In the genomic region with DNA sequence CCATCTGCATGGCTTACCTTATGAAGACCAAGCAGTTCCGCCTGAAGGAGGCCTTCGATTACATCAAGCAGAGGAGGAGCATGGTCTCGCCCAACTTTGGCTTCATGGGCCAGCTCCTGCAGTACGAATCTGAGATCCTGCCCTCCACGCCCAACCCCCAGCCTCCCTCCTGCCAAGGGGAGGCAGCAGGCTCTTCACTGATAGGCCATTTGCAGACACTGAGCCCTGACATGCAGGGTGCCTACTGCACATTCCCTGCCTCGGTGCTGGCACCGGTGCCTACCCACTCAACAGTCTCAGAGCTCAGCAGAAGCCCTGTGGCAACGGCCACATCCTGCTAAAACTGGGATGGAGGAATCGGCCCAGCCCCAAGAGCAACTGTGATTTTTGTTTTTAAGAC, we compare ENCODE assay signal across 22 cellular contexts. TPM values are rescaled to one million over a fixed set of nuclear protein-coding genes. Genes with fewer than 3 reads are reported as not detected.
DNase-seq lines count a peak whose midpoint lies in the region; ATAC-seq, FAIRE-seq and TF ChIP-seq lines count a peak whose summit lies in the region.
"Had no signal": no experiment of that assay in that cellular context is flagged by ENCODE, and none has a peak within 500 bp of the region (broad histone marks: within the 10 kb centered on the region; RNA-seq: fewer than 3 reads in every experiment).

No MANE protein-coding gene starts in this region.

- H3K4me2 ChIP-seq in endothelial cell of umbilical vein (ENCODE audit: insufficient read depth, low read length), result no peak overlapping the region

- no TSS peak for BruUV-seq in endothelial cell of umbilical vein (replicated peaks; lab: Mats Ljungman, UMichigan)

- peak overlapping the region; percentile 15 for H3K27ac Mint-ChIP-seq in activated CD8-positive, alpha-beta T cell treated with anti-CD3 and anti-CD28 coated beads for 36 hours
- H3K27ac Mint-ChIP-seq in activated CD8-positive, alpha-beta T cell treated with anti-CD3 and anti-CD28 coated beads, Interleukin-2, amount 10 ng/mL, durations not matched to agents 7 days and 5 days, result no peak overlapping the region
- H3K27ac Mint-ChIP-seq in activated T-helper 1 cell treated with anti-CD3 and anti-CD28 coated beads, Interleukin-12 subunit alpha, Interleukin-12 subunit beta, Interleukin-2, Interleukin-4 antibody, amounts not matched to agents 30 ng/mL and 10 ng/mL and 1 ng/mL, durations not matched to agents 14 hours and 24 hours and 36 hours, result peak overlapping the region; percentile 44

- no peaks in the 10 kb centered on the region for H3K9me1 ChIP-seq in endothelial cell of umbilical vein (replicated peaks; ENCODE audit: control insufficient read depth, extremely low read depth, insufficient read depth, low read length)

- H3K4me3 Mint-ChIP-seq in activated CD8-positive, alpha-beta T cell treated with anti-CD3 and anti-CD28 coated beads for 36 hours, result no peak overlapping the region
- H3K4me3 Mint-ChIP-seq in activated CD8-positive, alpha-beta T cell treated with anti-CD3 and anti-CD28 coated beads, Interleukin-2, amount 10 ng/mL, durations not matched to agents 7 days and 5 days, result no peak overlapping the region
- H3K4me3 Mint-ChIP-seq in activated T-helper 1 cell treated with anti-CD3 and anti-CD28 coated beads, Interleukin-12 subunit alpha, Interleukin-12 subunit beta, Interleukin-2, Interleukin-4 antibody, amounts not matched to agents 30 ng/mL and 10 ng/mL and 1 ng/mL, durations not matched to agents 14 hours and 24 hours and 36 hours, result peak overlapping the region; percentile 30

- no peaks in the 10 kb centered on the region for H3K9me3 ChIP-seq in endothelial cell of umbilical vein (replicated peaks; ENCODE audit: control insufficient read depth, insufficient read depth, low read length)

- no peak for FAIRE-seq in endothelial cell of umbilical vein (lab: Jason Lieb, UNC)
- FAIRE-seq: HTR-8/SVneo had no signal

- peaks cover 63% of the 10 kb centered on the region for H3K79me2 ChIP-seq in endothelial cell of umbilical vein (ENCODE audit: control insufficient read depth, insufficient read depth, low read length)

- H3K27me3 Mint-ChIP-seq in activated CD8-positive, alpha-beta T cell treated with anti-CD3 and anti-CD28 coated beads for 36 hours, result no peaks in the 10 kb centered on the region
- H3K27me3 Mint-ChIP-seq in activated CD8-positive, alpha-beta T cell treated with anti-CD3 and anti-CD28 coated beads, Interleukin-2, amount 10 ng/mL, durations not matched to agents 7 days and 5 days (ENCODE audit: low read depth), result no peaks in the 10 kb centered on the region
- H3K27me3 Mint-ChIP-seq in activated T-helper 1 cell treated with anti-CD3 and anti-CD28 coated beads, Interleukin-12 subunit alpha, Interleukin-12 subunit beta, Interleukin-2, Interleukin-4 antibody, amounts not matched to agents 30 ng/mL and 10 ng/mL and 1 ng/mL, durations not matched to agents 14 hours and 24 hours and 36 hours (ENCODE audit: insufficient read depth), result no peaks in the 10 kb centered on the region

- intact Hi-C loops in activated CD8-positive, alpha-beta T cell treated with anti-CD3 and anti-CD28 coated beads for 36 hours (cut with micrococcal nuclease), result no loop called here
- intact Hi-C loops in activated T-helper 1 cell treated with anti-CD3 and anti-CD28 coated beads, Interleukin-12 subunit alpha, Interleukin-12 subunit beta, Interleukin-2, Interleukin-4 antibody, amounts not matched to agents 30 ng/mL and 10 ng/mL and 1 ng/mL, durations not matched to agents 14 hours and 24 hours and 36 hours (cut with micrococcal nuclease), result no loop called here
- intact Hi-C loops in endothelial cell of umbilical vein (cut with micrococcal nuclease), result no loop called here

- H4K20me1 ChIP-seq in endothelial cell of umbilical vein (replicated peaks; ENCODE audit: control insufficient read depth, extremely low read depth, insufficient read depth, low read length), result no peaks in the 10 kb centered on the region

- peaks cover 5 to 10% of the 10 kb centered on the region in 2 experiments for H3K36me3 ChIP-seq in endothelial cell of umbilical vein (ENCODE audit: control insufficient read depth in 2 of 2, extremely low read depth in 1 of 2, insufficient read depth in 2 of 2, low read length in 2 of 2)

- dilution Hi-C loops in endothelial cell of umbilical vein (cut with MboI; ENCODE audit: extremely low pct_ligation_motif_present, low sequenced_read_pairs), result no loop called here

- peak overlapping the region; percentile 74 for H3K27ac ChIP-seq in endothelial cell of umbilical vein (ENCODE audit: insufficient read depth, low read depth, low read length)
- H3K27ac ChIP-seq: C4-2B had no signal

- H2AFZ ChIP-seq in endothelial cell of umbilical vein (ENCODE audit: low read depth, low read length), result no peak overlapping the region

- no peak overlapping the region for H3K4me3 ChIP-seq in endothelial cell of umbilical vein (replicated peaks in 1 of 3; ENCODE audit: insufficient read depth in 1 of 3, low read depth in 1 of 3, low read length in 3 of 3)

- no peaks in the 10 kb centered on the region for H3K27me3 ChIP-seq in endothelial cell of umbilical vein (ENCODE audit: control insufficient read depth in 2 of 2, insufficient read depth in 2 of 2, low read length in 2 of 2)

- peaks cover 48% of the 10 kb centered on the region for H3K4me1 ChIP-seq in endothelial cell of umbilical vein (ENCODE audit: control insufficient read depth, extremely low read depth, insufficient read depth, low read length)

- peaks cover 95% of the 10 kb centered on the region for H3K36me3 Mint-ChIP-seq in activated CD8-positive, alpha-beta T cell treated with anti-CD3 and anti-CD28 coated beads for 36 hours (ENCODE audit: low read depth)
- H3K36me3 Mint-ChIP-seq in activated CD8-positive, alpha-beta T cell treated with anti-CD3 and anti-CD28 coated beads, Interleukin-2, amount 10 ng/mL, durations not matched to agents 7 days and 5 days (ENCODE audit: low read depth), result peaks cover 92% of the 10 kb centered on the region
- peaks cover 93% of the 10 kb centered on the region for H3K36me3 Mint-ChIP-seq in activated T-helper 1 cell treated with anti-CD3 and anti-CD28 coated beads, Interleukin-12 subunit alpha, Interleukin-12 subunit beta, Interleukin-2, Interleukin-4 antibody, amounts not matched to agents 30 ng/mL and 10 ng/mL and 1 ng/mL, durations not matched to agents 14 hours and 24 hours and 36 hours (ENCODE audit: low read depth)

- DNase-seq in activated CD8-positive, alpha-beta T cell treated with anti-CD3 and anti-CD28 coated beads for 36 hours, result no peak
- DNase-seq in activated CD8-positive, alpha-beta T cell treated with anti-CD3 and anti-CD28 coated beads, Interleukin-2, amount 10 ng/mL, durations not matched to agents 7 days and 5 days, result no peak
- DNase-seq in G401 (ENCODE audit: low spot score) (peak; percentile 61), endothelial cell of umbilical vein (ENCODE audit: low read depth, low spot score) (no peak), HEK293T (ENCODE audit: extremely low spot score) (no peak)
- DNase-seq in activated T-helper 1 cell treated with anti-CD3 and anti-CD28 coated beads, Interleukin-12 subunit alpha, Interleukin-12 subunit beta, Interleukin-2, Interleukin-4 antibody, amounts not matched to agents 30 ng/mL and 10 ng/mL and 1 ng/mL, durations not matched to agents 14 hours and 24 hours and 36 hours (ENCODE audit: low spot score), result no peak
- DNase-seq: 8988T, GDM1, H7, KG1, NCI-H1092, NCI-H1436, NCI-H187 treated with DMSO at 0.1 percent for 48 hours, NCI-H2107, NCI-H446 treated with DMSO at 0.1 percent for 48 hours, NCI-H526 treated with DMSO at 0.1 percent for 48 hours, PC-3, SHP77 treated with DMSO at 0.1 percent for 48 hours had no signal

- TF ChIP-seq POLR2A in endothelial cell of umbilical vein (IDR thresholded peaks at IDR 0.05; ENCODE audit: low read depth, low read length), result no peak
- no peak for TF ChIP-seq POLR2A in GM18505 (IDR thresholded peaks at IDR 0.05; ENCODE audit: borderline replicate concordance, extremely low read depth, insufficient read depth, insufficient read length)

- no peak for ATAC-seq in activated CD8-positive, alpha-beta T cell treated with anti-CD3 and anti-CD28 coated beads for 36 hours
- no peak for ATAC-seq in activated CD8-positive, alpha-beta T cell treated with anti-CD3 and anti-CD28 coated beads, Interleukin-2, amount 10 ng/mL, durations not matched to agents 7 days and 5 days
- ATAC-seq in GM18505 (IDR thresholded peaks at IDR 0.05; ENCODE audit: unreplicated experiment) (no peak), GM21825 (IDR thresholded peaks at IDR 0.05; ENCODE audit: unreplicated experiment) (no peak)
- ATAC-seq: PC-3 had no signal

- peaks cover 79% of the 10 kb centered on the region for H3K4me1 Mint-ChIP-seq in activated CD8-positive, alpha-beta T cell treated with anti-CD3 and anti-CD28 coated beads for 36 hours (ENCODE audit: low read depth)
- H3K4me1 Mint-ChIP-seq in activated CD8-positive, alpha-beta T cell treated with anti-CD3 and anti-CD28 coated beads, Interleukin-2, amount 10 ng/mL, durations not matched to agents 7 days and 5 days (ENCODE audit: low read depth), result peaks cover 64% of the 10 kb centered on the region
- peaks cover 89% of the 10 kb centered on the region for H3K4me1 Mint-ChIP-seq in activated T-helper 1 cell treated with anti-CD3 and anti-CD28 coated beads, Interleukin-12 subunit alpha, Interleukin-12 subunit beta, Interleukin-2, Interleukin-4 antibody, amounts not matched to agents 30 ng/mL and 10 ng/mL and 1 ng/mL, durations not matched to agents 14 hours and 24 hours and 36 hours (ENCODE audit: low read depth)

- no peaks in the 10 kb centered on the region for H3K9me3 Mint-ChIP-seq in activated CD8-positive, alpha-beta T cell treated with anti-CD3 and anti-CD28 coated beads for 36 hours
- no peaks in the 10 kb centered on the region for H3K9me3 Mint-ChIP-seq in activated CD8-positive, alpha-beta T cell treated with anti-CD3 and anti-CD28 coated beads, Interleukin-2, amount 10 ng/mL, durations not matched to agents 7 days and 5 days (ENCODE audit: insufficient read depth)
- no peaks in the 10 kb centered on the region for H3K9me3 Mint-ChIP-seq in activated T-helper 1 cell treated with anti-CD3 and anti-CD28 coated beads, Interleukin-12 subunit alpha, Interleukin-12 subunit beta, Interleukin-2, Interleukin-4 antibody, amounts not matched to agents 30 ng/mL and 10 ng/mL and 1 ng/mL, durations not matched to agents 14 hours and 24 hours and 36 hours

- CTCF ChIA-PET in activated CD8-positive, alpha-beta T cell treated with anti-CD3 and anti-CD28 coated beads for 36 hours (lab: Charles Lee), result interaction anchor here (1.2 to 2.0 kb wide), 2 partner anchors 11 to 37 kb away, joined by 4 to 6 read pairs; no protein-coding TSS in a partner anchor
- CTCF ChIA-PET in activated CD8-positive, alpha-beta T cell treated with anti-CD3 and anti-CD28 coated beads, Interleukin-2, amount 10 ng/mL, durations not matched to agents 7 days and 5 days (lab: Charles Lee), result interaction anchor here (0.9 kb wide), 1 partner anchor 155 kb away, joined by 4 read pairs; no protein-coding TSS in a partner anchor
- CTCF ChIA-PET in endothelial cell of umbilical vein (lab: Charles Lee) (interaction anchor here (1.4 kb wide), 1 partner anchor 9 kb away, joined by 3 read pairs; no protein-coding TSS in a partner anchor), HEK293T (lab: Yijun Ruan, JAX) (no interaction called here)

- no peak for TF ChIP-seq CTCF in activated CD8-positive, alpha-beta T cell treated with anti-CD3 and anti-CD28 coated beads for 36 hours (IDR thresholded peaks at IDR 0.05)
- TF ChIP-seq CTCF in endothelial cell of umbilical vein (IDR thresholded peaks at IDR 0.05; ENCODE audit: extremely low read depth in 1 of 2, insufficient read depth in 1 of 2, low read depth in 1 of 2, low read length in 2 of 2), result no peak

- no peak overlapping the region for H3K9ac ChIP-seq in endothelial cell of umbilical vein (replicated peaks; ENCODE audit: extremely low read depth, insufficient read depth, low read length)

- in situ Hi-C loops in G401 (cut with HindIII; ENCODE audit: low sequenced_read_pairs), result no loop called here

- POLR2A ChIA-PET in activated CD8-positive, alpha-beta T cell treated with anti-CD3 and anti-CD28 coated beads for 36 hours (lab: Charles Lee), result interaction anchor here (1.0 to 1.1 kb wide), 2 partner anchors 13 to 89 kb away, joined by 3 to 9 read pairs; partner anchors contain the start of gene DUSP5
- POLR2A ChIA-PET in activated CD8-positive, alpha-beta T cell treated with anti-CD3 and anti-CD28 coated beads, Interleukin-2, amount 10 ng/mL, durations not matched to agents 7 days and 5 days (lab: Charles Lee), result no interaction called here
- POLR2A ChIA-PET in endothelial cell of umbilical vein (lab: Charles Lee), result no interaction called here
- POLR2A ChIA-PET in HEK293T (lab: Yijun Ruan, JAX), result no interaction called here

RNA-seq across cellular contexts. Expression of gene DUSP5, which starts 12.4 kb away (rescaled TPM):
- 10 to 100 TPM; 49.4 to 50.8 TPM for total RNA-seq in activated CD8-positive, alpha-beta T cell treated with anti-CD3 and anti-CD28 coated beads for 36 hours
- 10 to 100 TPM; 26.8 to 27.8 TPM for total RNA-seq in activated CD8-positive, alpha-beta T cell treated with anti-CD3 and anti-CD28 coated beads, Interleukin-2, amount 10 ng/mL, durations not matched to agents 7 days and 5 days
- 1.2 and 1.6 TPM in 2 replicates for total RNA-seq in G401 (2014; rRNA removed; shearing (Covaris generic))
- total RNA-seq in activated T-helper 1 cell treated with anti-CD3 and anti-CD28 coated beads, Interleukin-12 subunit alpha, Interleukin-12 subunit beta, Interleukin-2, Interleukin-4 antibody, amounts not matched to agents 30 ng/mL and 10 ng/mL and 1 ng/mL, durations not matched to agents 14 hours and 24 hours and 36 hours, result 140 and 141 TPM in 2 replicates
- total RNA-seq in endothelial cell of umbilical vein, result 12.2 and 12.6 TPM in 2 replicates
- polyA plus RNA-seq in endothelial cell of umbilical vein, result 17.5 and 25.2 TPM in 2 replicates
- polyA plus RNA-seq in endothelial cell of umbilical vein (2011; cell fraction: cytosol; rRNA removed), result 24.1 and 27.8 TPM in 2 replicates
- 49.2 and 70.2 TPM in 2 replicates for polyA plus RNA-seq in endothelial cell of umbilical vein (2011; cell fraction: nucleus; rRNA removed)
- 16.4 and 20.9 TPM in 2 replicates for polyA plus RNA-seq in endothelial cell of umbilical vein (2012)
- 29.2 and 38.4 TPM in 2 replicates for polyA minus RNA-seq in endothelial cell of umbilical vein
- polyA minus RNA-seq in endothelial cell of umbilical vein (2011; cell fraction: cytosol; rRNA and poly(A)+ RNA removed), result 32.1 TPM
- 53.7 and 58.1 TPM in 2 replicates for polyA minus RNA-seq in endothelial cell of umbilical vein (2011; cell fraction: nucleus; rRNA and poly(A)+ RNA removed)

RNA-seq across cellular contexts. Expression of gene SMC3, which starts 57.4 kb away (rescaled TPM):
- total RNA-seq in activated CD8-positive, alpha-beta T cell treated with anti-CD3 and anti-CD28 coated beads for 36 hours, result 10 to 100 TPM; 69.7 to 71.2 TPM
- 10 to 100 TPM; 75.6 to 82.2 TPM for total RNA-seq in activated CD8-positive, alpha-beta T cell treated with anti-CD3 and anti-CD28 coated beads, Interleukin-2, amount 10 ng/mL, durations not matched to agents 7 days and 5 days
- 38.5 and 57.7 TPM in 2 replicates for total RNA-seq in G401 (2014; rRNA removed; shearing (Covaris generic))
- total RNA-seq in activated T-helper 1 cell treated with anti-CD3 and anti-CD28 coated beads, Interleukin-12 subunit alpha, Interleukin-12 subunit beta, Interleukin-2, Interleukin-4 antibody, amounts not matched to agents 30 ng/mL and 10 ng/mL and 1 ng/mL, durations not matched to agents 14 hours and 24 hours and 36 hours, result 74.5 and 77.9 TPM in 2 replicates
- total RNA-seq in endothelial cell of umbilical vein, result 44.2 and 45.0 TPM in 2 replicates
- 3.1 and 5.5 TPM in 2 replicates for polyA plus RNA-seq in endothelial cell of umbilical vein
- 10.8 and 12.9 TPM in 2 replicates for polyA plus RNA-seq in endothelial cell of umbilical vein (2011; cell fraction: cytosol; rRNA removed)
- polyA plus RNA-seq in endothelial cell of umbilical vein (2011; cell fraction: nucleus; rRNA removed), result 10.5 and 16.9 TPM in 2 replicates
- polyA plus RNA-seq in endothelial cell of umbilical vein (2012), result 29.2 and 38.9 TPM in 2 replicates
- polyA minus RNA-seq in endothelial cell of umbilical vein, result 8.4 and 8.5 TPM in 2 replicates
- polyA minus RNA-seq in endothelial cell of umbilical vein (2011; cell fraction: cytosol; rRNA and poly(A)+ RNA removed), result 19.0 TPM
- 5.5 and 8.2 TPM in 2 replicates for polyA minus RNA-seq in endothelial cell of umbilical vein (2011; cell fraction: nucleus; rRNA and poly(A)+ RNA removed)
